ENCODE assay signal across 14 cellular contexts in genomic region chr6:133985970-133986369, GRCh38. TPM values are rescaled to one million over a fixed set of nuclear protein-coding genes. Genes with fewer than 3 reads are reported as not detected.
DNase-seq lines count a peak whose midpoint lies in the region; ATAC-seq and TF ChIP-seq lines count a peak whose summit lies in the region.
"Had no signal": no experiment of that assay in that cellular context is flagged by ENCODE, and none has a peak within 500 bp of the region (broad histone marks: within the 10 kb centered on the region; RNA-seq: fewer than 3 reads in every experiment).

No MANE protein-coding gene starts in this region.

- H3K9me3 Mint-ChIP-seq in activated T-cell treated with anti-CD3 and anti-CD28 coated beads, Interleukin-2, amount 50 U/mL, for 4 hours, result no peaks in the 10 kb centered on the region
- H3K9me3 Mint-ChIP-seq in activated CD8-positive, alpha-beta T cell treated with anti-CD3 and anti-CD28 coated beads, Interleukin-2, amount 10 ng/mL, durations not matched to agents 7 days and 5 days (ENCODE audit: insufficient read depth), result no peaks in the 10 kb centered on the region

- 70% methylated on average over 1 of the region's 1 CpG for WGBS in prostate gland

- POLR2A ChIA-PET in activated CD8-positive, alpha-beta T cell treated with anti-CD3 and anti-CD28 coated beads, Interleukin-2, amount 10 ng/mL, durations not matched to agents 7 days and 5 days (lab: Charles Lee), result no interaction called here

- peaks cover 34% of the 10 kb centered on the region for H3K4me1 Mint-ChIP-seq in activated T-cell treated with anti-CD3 and anti-CD28 coated beads, Interleukin-2, amount 50 U/mL, for 4 hours (ENCODE audit: low read depth)
- H3K4me1 Mint-ChIP-seq in activated CD8-positive, alpha-beta T cell treated with anti-CD3 and anti-CD28 coated beads, Interleukin-2, amount 10 ng/mL, durations not matched to agents 7 days and 5 days (ENCODE audit: low read depth), result peaks cover 41% of the 10 kb centered on the region

- H3K4me3 ChIP-seq in Jurkat, Clone E6-1 (ENCODE audit: low read length), result no peak overlapping the region
- no peak overlapping the region for H3K4me3 ChIP-seq in prostate gland
- H3K4me3 ChIP-seq: A549 had no signal

- H3K27ac ChIP-seq in prostate gland, result peak overlapping the region; percentile 19 to 50
- H3K27ac ChIP-seq in foreskin keratinocyte, result no peak overlapping the region
- H3K27ac ChIP-seq: A549 had no signal

- H3K36me3 Mint-ChIP-seq in activated T-cell treated with anti-CD3 and anti-CD28 coated beads, Interleukin-2, amount 50 U/mL, for 4 hours (ENCODE audit: insufficient read depth), result peaks cover 40% of the 10 kb centered on the region
- H3K36me3 Mint-ChIP-seq in activated CD8-positive, alpha-beta T cell treated with anti-CD3 and anti-CD28 coated beads, Interleukin-2, amount 10 ng/mL, durations not matched to agents 7 days and 5 days (ENCODE audit: low read depth), result peaks cover 51% of the 10 kb centered on the region

- H3K27me3 Mint-ChIP-seq in activated T-cell treated with anti-CD3 and anti-CD28 coated beads, Interleukin-2, amount 50 U/mL, for 4 hours (ENCODE audit: low read depth), result no peaks in the 10 kb centered on the region
- no peaks in the 10 kb centered on the region for H3K27me3 Mint-ChIP-seq in activated CD8-positive, alpha-beta T cell treated with anti-CD3 and anti-CD28 coated beads, Interleukin-2, amount 10 ng/mL, durations not matched to agents 7 days and 5 days (ENCODE audit: low read depth)

- CTCF ChIA-PET in activated CD8-positive, alpha-beta T cell treated with anti-CD3 and anti-CD28 coated beads, Interleukin-2, amount 10 ng/mL, durations not matched to agents 7 days and 5 days (lab: Charles Lee), result interaction anchor here (1.7 to 3.2 kb wide), 2 partner anchors 62 to 78 kb away, joined by 5 to 15 read pairs; no protein-coding TSS in a partner anchor

- ATAC-seq in activated T-cell treated with anti-CD3 and anti-CD28 coated beads, Interleukin-2, amount 50 U/mL, for 4 hours, result peak; percentile 53 to 54
- ATAC-seq in activated CD8-positive, alpha-beta T cell treated with anti-CD3 and anti-CD28 coated beads, Interleukin-2, amount 10 ng/mL, durations not matched to agents 7 days and 5 days, result peak; percentile 52
- no peak for ATAC-seq in foreskin keratinocyte
- ATAC-seq in HG03175 (IDR thresholded peaks at IDR 0.05; ENCODE audit: unreplicated experiment), result no peak
- ATAC-seq in GM18873 (IDR thresholded peaks at IDR 0.05; ENCODE audit: low FRiP score, unreplicated experiment), result no peak
- ATAC-seq: A549 had no signal

- H3K4me3 Mint-ChIP-seq in activated T-cell treated with anti-CD3 and anti-CD28 coated beads, Interleukin-2, amount 50 U/mL, for 4 hours, result no peak overlapping the region
- H3K4me3 Mint-ChIP-seq in activated CD8-positive, alpha-beta T cell treated with anti-CD3 and anti-CD28 coated beads, Interleukin-2, amount 10 ng/mL, durations not matched to agents 7 days and 5 days, result peak overlapping the region; percentile 26

- H3K36me3 ChIP-seq in prostate gland, result no peaks in the 10 kb centered on the region

- TF ChIP-seq CTCF in prostate gland (IDR thresholded peaks at IDR 0.05) (no peak), foreskin keratinocyte (conservative IDR thresholded peaks at IDR 0.05) (no peak)

- intact Hi-C loops in prostate gland (cut with DNase I), result no loop called here

- H3K4me1 ChIP-seq in prostate gland (replicated peaks) (peaks cover 1% of the 10 kb centered on the region), foreskin keratinocyte (peaks cover 5% of the 10 kb centered on the region)

- DNase-seq in activated T-cell treated with anti-CD3 and anti-CD28 coated beads, Interleukin-2, amount 50 U/mL, for 4 hours, result no peak
- DNase-seq in activated T-cell treated with anti-CD3 and anti-CD28 coated beads for 4 hours (no peak), prostate gland (ENCODE audit: low spot score) (no peak), foreskin keratinocyte (no peak)
- DNase-seq in Jurkat, Clone E6-1 (ENCODE audit: low read depth, low spot score), result peak; percentile 72
- no peak for DNase-seq in activated CD8-positive, alpha-beta T cell treated with anti-CD3 and anti-CD28 coated beads, Interleukin-2, amount 10 ng/mL, durations not matched to agents 7 days and 5 days
- DNase-seq: DMS53, NCI-H1436, NCI-H2029 treated with DMSO at 0.1 percent for 48 hours, NCI-H510A treated with DMSO at 0.1 percent for 48 hours, SHP77 treated with DMSO at 0.1 percent for 48 hours had no signal

- no peaks in the 10 kb centered on the region for H3K9me3 ChIP-seq in prostate gland
- H3K9me3 ChIP-seq: A549 had no signal

- no peak for TF ChIP-seq POLR2A in prostate gland (IDR thresholded peaks at IDR 0.05)

- H3K27me3 ChIP-seq in prostate gland (replicated peaks; ENCODE audit: insufficient read depth) (no peaks in the 10 kb centered on the region), foreskin keratinocyte (no peaks in the 10 kb centered on the region)

- peak overlapping the region; percentile 41 for H3K27ac Mint-ChIP-seq in activated CD8-positive, alpha-beta T cell treated with anti-CD3 and anti-CD28 coated beads, Interleukin-2, amount 10 ng/mL, durations not matched to agents 7 days and 5 days

RNA-seq across cellular contexts. Expression of gene TBPL1, which starts 32.9 kb away (rescaled TPM):
- total RNA-seq in activated T-cell treated with anti-CD3 and anti-CD28 coated beads, Interleukin-2, amount 50 U/mL, for 4 hours, result 10 to 100 TPM; 46.4 to 48.0 (median 47.9) TPM
- 39.3 TPM for polyA plus RNA-seq in Jurkat, Clone E6-1 (2012; ENCODE audit: insufficient read depth, insufficient read length)
- 10 to 100 TPM; 29.1 to 35.2 TPM for total RNA-seq in activated CD8-positive, alpha-beta T cell treated with anti-CD3 and anti-CD28 coated beads, Interleukin-2, amount 10 ng/mL, durations not matched to agents 7 days and 5 days
- total RNA-seq in prostate gland, result 10 to 100 TPM; 27.7 to 30.8 TPM
- 38.1 and 41.5 TPM in 2 replicates for total RNA-seq in foreskin keratinocyte
- polyA plus RNA-seq in foreskin keratinocyte, result 32.5 and 37.6 TPM in 2 replicates

Comparison
In these comparisons a context has a peak if more than half of its experiments do, and no peak if none do; other contexts are left out.
1. ATAC-seq: peak in activated T-cell treated with anti-CD3 and anti-CD28 coated beads, Interleukin-2, amount 50 U/mL, for 4 hours (2 of 2) and activated CD8-positive, alpha-beta T cell treated with anti-CD3 and anti-CD28 coated beads, Interleukin-2, amount 10 ng/mL, durations not matched to agents 7 days and 5 days (single experiment); none in foreskin keratinocyte (single experiment), HG03175 (single experiment) and GM18873 (single experiment).